In genomic region chr11:63672156-63672463, GRCh38 we compare ENCODE assay signal across 8 cellular contexts. TPM values are rescaled to one million over a fixed set of nuclear protein-coding genes. Genes with fewer than 3 reads are reported as not detected.
DNase-seq lines count a peak whose midpoint lies in the region; ATAC-seq and TF ChIP-seq lines count a peak whose summit lies in the region.

No MANE protein-coding gene starts in this region.

- intact Hi-C loops in activated CD4-positive, alpha-beta T cell treated with anti-CD3 and anti-CD28 coated beads, Interleukin-2, amount 10 ng/mL, durations not matched to agents 24 days and 14 days (cut with micrococcal nuclease): loop anchor here (5.0 kb wide), 1 partner anchor 135 kb away; the partner anchor contains the start of gene PLAAT4
- intact Hi-C loops in activated T-helper 1 cell treated with anti-CD3 and anti-CD28 coated beads, Interleukin-12 subunit alpha, Interleukin-12 subunit beta, Interleukin-2, Interleukin-4 antibody, amounts not matched to agents 30 ng/mL and 10 ng/mL and 1 ng/mL, durations not matched to agents 14 hours and 24 hours and 36 hours (cut with micrococcal nuclease): loop anchor here (5.0 kb wide), 1 partner anchor 1120 kb away; no protein-coding TSS in a partner anchor

- H3K27ac ChIP-seq in suprapubic skin: peak overlapping the region; percentile 99

- TF ChIP-seq EP300 in suprapubic skin (IDR thresholded peaks at IDR 0.05): peak; percentile 15

- H3K4me1 ChIP-seq in suprapubic skin: peaks cover 37% of the 10 kb centered on the region

- no peak for DNase-seq in activated CD4-positive, alpha-beta T cell treated with anti-CD3 and anti-CD28 coated beads, Interleukin-2, amount 10 ng/mL, durations not matched to agents 24 days and 14 days
- DNase-seq in activated CD4-positive, alpha-beta T cell treated with anti-CD3 and anti-CD28 coated beads for 1 hour: no peak
- no peak for DNase-seq in activated T-helper 1 cell treated with anti-CD3 and anti-CD28 coated beads, Interleukin-12 subunit alpha, Interleukin-12 subunit beta, Interleukin-2, Interleukin-4 antibody, amounts not matched to agents 30 ng/mL and 10 ng/mL and 1 ng/mL, durations not matched to agents 14 hours and 24 hours and 36 hours (ENCODE audit: low spot score)
- DNase-seq in memory B cell (ENCODE audit: low spot score in 2 of 2): no peak
- no peak for DNase-seq in suprapubic skin (ENCODE audit: low spot score in 2 of 2)
- no peak for DNase-seq in NCI-H1105 (lab: John Stamatoyannopoulos, UW)
- no peak for DNase-seq in NCI-H2171 (lab: John Stamatoyannopoulos, UW)
- no peak for DNase-seq in cortex of kidney (lab: John Stamatoyannopoulos, UW)

- 96% methylated on average over 16 of the region's 16 CpGs for WGBS in suprapubic skin

- no peaks in the 10 kb centered on the region for H3K36me3 ChIP-seq in suprapubic skin

- H3K9me3 ChIP-seq in suprapubic skin: no peaks in the 10 kb centered on the region

- no peaks in the 10 kb centered on the region for H3K27me3 Mint-ChIP-seq in activated CD4-positive, alpha-beta T cell treated with anti-CD3 and anti-CD28 coated beads, Interleukin-2, amount 10 ng/mL, durations not matched to agents 24 days and 14 days
- H3K27me3 Mint-ChIP-seq in activated T-helper 1 cell treated with anti-CD3 and anti-CD28 coated beads, Interleukin-12 subunit alpha, Interleukin-12 subunit beta, Interleukin-2, Interleukin-4 antibody, amounts not matched to agents 30 ng/mL and 10 ng/mL and 1 ng/mL, durations not matched to agents 14 hours and 24 hours and 36 hours (ENCODE audit: insufficient read depth): no peaks in the 10 kb centered on the region
- no peaks in the 10 kb centered on the region for H3K27me3 Mint-ChIP-seq in memory B cell

- TF ChIP-seq POLR2A in suprapubic skin (IDR thresholded peaks at IDR 0.05): no peak

- peaks cover 13% of the 10 kb centered on the region for H3K36me3 Mint-ChIP-seq in activated CD4-positive, alpha-beta T cell treated with anti-CD3 and anti-CD28 coated beads, Interleukin-2, amount 10 ng/mL, durations not matched to agents 24 days and 14 days (ENCODE audit: low read depth)
- H3K36me3 Mint-ChIP-seq in activated T-helper 1 cell treated with anti-CD3 and anti-CD28 coated beads, Interleukin-12 subunit alpha, Interleukin-12 subunit beta, Interleukin-2, Interleukin-4 antibody, amounts not matched to agents 30 ng/mL and 10 ng/mL and 1 ng/mL, durations not matched to agents 14 hours and 24 hours and 36 hours (ENCODE audit: low read depth): peaks cover 16% of the 10 kb centered on the region
- H3K36me3 Mint-ChIP-seq in memory B cell: peaks cover 2% of the 10 kb centered on the region

- no peak for TF ChIP-seq CTCF in suprapubic skin (IDR thresholded peaks at IDR 0.05)

- H3K4me3 ChIP-seq in suprapubic skin: no peak overlapping the region

- H3K4me1 Mint-ChIP-seq in activated CD4-positive, alpha-beta T cell treated with anti-CD3 and anti-CD28 coated beads, Interleukin-2, amount 10 ng/mL, durations not matched to agents 24 days and 14 days: peaks cover 27% of the 10 kb centered on the region
- H3K4me1 Mint-ChIP-seq in activated T-helper 1 cell treated with anti-CD3 and anti-CD28 coated beads, Interleukin-12 subunit alpha, Interleukin-12 subunit beta, Interleukin-2, Interleukin-4 antibody, amounts not matched to agents 30 ng/mL and 10 ng/mL and 1 ng/mL, durations not matched to agents 14 hours and 24 hours and 36 hours (ENCODE audit: low read depth): peaks cover 25% of the 10 kb centered on the region
- H3K4me1 Mint-ChIP-seq in memory B cell: peaks cover 15% of the 10 kb centered on the region

- peak overlapping the region; percentile 82 for H3K4me3 Mint-ChIP-seq in activated CD4-positive, alpha-beta T cell treated with anti-CD3 and anti-CD28 coated beads, Interleukin-2, amount 10 ng/mL, durations not matched to agents 24 days and 14 days
- H3K4me3 Mint-ChIP-seq in activated T-helper 1 cell treated with anti-CD3 and anti-CD28 coated beads, Interleukin-12 subunit alpha, Interleukin-12 subunit beta, Interleukin-2, Interleukin-4 antibody, amounts not matched to agents 30 ng/mL and 10 ng/mL and 1 ng/mL, durations not matched to agents 14 hours and 24 hours and 36 hours: peak overlapping the region; percentile 80
- peak overlapping the region; percentile 52 for H3K4me3 Mint-ChIP-seq in memory B cell

- H3K27ac Mint-ChIP-seq in activated CD4-positive, alpha-beta T cell treated with anti-CD3 and anti-CD28 coated beads, Interleukin-2, amount 10 ng/mL, durations not matched to agents 24 days and 14 days: peak overlapping the region; percentile 86
- H3K27ac Mint-ChIP-seq in activated T-helper 1 cell treated with anti-CD3 and anti-CD28 coated beads, Interleukin-12 subunit alpha, Interleukin-12 subunit beta, Interleukin-2, Interleukin-4 antibody, amounts not matched to agents 30 ng/mL and 10 ng/mL and 1 ng/mL, durations not matched to agents 14 hours and 24 hours and 36 hours: no peak overlapping the region
- peak overlapping the region; percentile 85 for H3K27ac Mint-ChIP-seq in memory B cell

- no peaks in the 10 kb centered on the region for H3K27me3 ChIP-seq in suprapubic skin

- no peak for ATAC-seq in memory B cell (ENCODE audit: low read depth)

- H3K9me3 Mint-ChIP-seq in activated CD4-positive, alpha-beta T cell treated with anti-CD3 and anti-CD28 coated beads, Interleukin-2, amount 10 ng/mL, durations not matched to agents 24 days and 14 days: no peaks in the 10 kb centered on the region
- no peaks in the 10 kb centered on the region for H3K9me3 Mint-ChIP-seq in activated T-helper 1 cell treated with anti-CD3 and anti-CD28 coated beads, Interleukin-12 subunit alpha, Interleukin-12 subunit beta, Interleukin-2, Interleukin-4 antibody, amounts not matched to agents 30 ng/mL and 10 ng/mL and 1 ng/mL, durations not matched to agents 14 hours and 24 hours and 36 hours
- no peaks in the 10 kb centered on the region for H3K9me3 Mint-ChIP-seq in memory B cell

RNA-seq across cellular contexts. Expression of gene ATL3, which starts 0.9 kb away (rescaled TPM):
- 38.5 and 39.5 TPM in 2 replicates for total RNA-seq in activated CD4-positive, alpha-beta T cell treated with anti-CD3 and anti-CD28 coated beads, Interleukin-2, amount 10 ng/mL, durations not matched to agents 24 days and 14 days
- total RNA-seq in activated T-helper 1 cell treated with anti-CD3 and anti-CD28 coated beads, Interleukin-12 subunit alpha, Interleukin-12 subunit beta, Interleukin-2, Interleukin-4 antibody, amounts not matched to agents 30 ng/mL and 10 ng/mL and 1 ng/mL, durations not matched to agents 14 hours and 24 hours and 36 hours: 35.6 and 37.0 TPM in 2 replicates
- 10 to 100 TPM; 72.2 to 89.0 (median 80.9) TPM for total RNA-seq in suprapubic skin

RNA-seq across cellular contexts. Expression of gene RTN3, which starts 9.2 kb away (rescaled TPM):
- total RNA-seq in activated CD4-positive, alpha-beta T cell treated with anti-CD3 and anti-CD28 coated beads, Interleukin-2, amount 10 ng/mL, durations not matched to agents 24 days and 14 days: 51.3 and 54.2 TPM in 2 replicates
- 52.1 and 54.7 TPM in 2 replicates for total RNA-seq in activated T-helper 1 cell treated with anti-CD3 and anti-CD28 coated beads, Interleukin-12 subunit alpha, Interleukin-12 subunit beta, Interleukin-2, Interleukin-4 antibody, amounts not matched to agents 30 ng/mL and 10 ng/mL and 1 ng/mL, durations not matched to agents 14 hours and 24 hours and 36 hours
- total RNA-seq in suprapubic skin: 100 to 1,000 TPM; 161 to 221 (median 193) TPM

RNA-seq across cellular contexts. Expression of gene PLAAT3, which starts 57.9 kb away (rescaled TPM):
- total RNA-seq in activated CD4-positive, alpha-beta T cell treated with anti-CD3 and anti-CD28 coated beads, Interleukin-2, amount 10 ng/mL, durations not matched to agents 24 days and 14 days: 2.1 and 3.1 TPM in 2 replicates
- 2.3 TPM in 2 replicates for total RNA-seq in activated T-helper 1 cell treated with anti-CD3 and anti-CD28 coated beads, Interleukin-12 subunit alpha, Interleukin-12 subunit beta, Interleukin-2, Interleukin-4 antibody, amounts not matched to agents 30 ng/mL and 10 ng/mL and 1 ng/mL, durations not matched to agents 14 hours and 24 hours and 36 hours
- total RNA-seq in suprapubic skin: 10 to 100 TPM in 3 of 4 donors, 1 to 10 TPM in 1; 7.1 to 14.2 (median 10.2) TPM
